In genomic region chr22:40407021-40407761, GRCh38 we compare ENCODE assay signal across 1 cellular context.
TF ChIP-seq lines count a peak whose summit lies in the region.

No MANE protein-coding gene starts in this region.

TF ChIP-seq in HepG2, 621 proteins besides CTCF, POLR2A, EP300 and RAD21:
- TF ChIP-seq ZZZ3 (CRISPR knock-in tag; IDR thresholded peaks at IDR 0.05; ENCODE audit: borderline replicate concordance) = no peak
- peak; percentile 39 for TF ChIP-seq AGO2 (optimal IDR thresholded peaks at IDR 0.05; ENCODE audit: low read depth, low read length)
- 0 out of 2 replicates have a peak, but pooled peaks have one; percentile 37 for TF ChIP-seq ZC3H13 (CRISPR knock-in tag; IDR thresholded peaks at IDR 0.05)
